Comparison of ENCODE assay signal across 17 cellular contexts in genomic region chr6:3712827-3713226, GRCh38. TPM values are rescaled to one million over a fixed set of nuclear protein-coding genes. Genes with fewer than 3 reads are reported as not detected.
DNase-seq lines count a peak whose midpoint lies in the region; ATAC-seq and TF ChIP-seq lines count a peak whose summit lies in the region.
"Had no signal": no experiment of that assay in that cellular context is flagged by ENCODE, and none has a peak within 500 bp of the region (broad histone marks: within the 10 kb centered on the region; RNA-seq: fewer than 3 reads in every experiment).

No MANE protein-coding gene starts in this region.

- H2BK15ac ChIP-seq in IMR-90 (ENCODE audit: low read depth, low read length): no peak overlapping the region

- no peaks in the 10 kb centered on the region for H3K9me1 ChIP-seq in IMR-90 (ENCODE audit: insufficient read depth, low read length)

- H3K36me3 ChIP-seq in IMR-90 (ENCODE audit: control insufficient read depth, insufficient read depth, low read length) (no peaks in the 10 kb centered on the region), stomach (no peaks in the 10 kb centered on the region)

- in situ Hi-C loops in IMR-90 (cut with MboI; ENCODE audit: low sequenced_read_pairs): no loop called here
- in situ Hi-C loops in GM13976 (cut with MboI; ENCODE audit: low sequenced_read_pairs, unreplicated experiment): no loop called here

- POLR2A ChIA-PET in IMR-90 (lab: Charles Lee; ENCODE audit: unreplicated experiment): no interaction called here

- no peak overlapping the region for H3K4ac ChIP-seq in IMR-90 (ENCODE audit: low read depth, low read length)

- no peak overlapping the region for H3K18ac ChIP-seq in IMR-90 (ENCODE audit: low read depth, low read length)

- H3K9me3 ChIP-seq in IMR-90 (ENCODE audit: control insufficient read depth, insufficient read depth, low read length) (peaks cover 4% of the 10 kb centered on the region), stomach (peaks cover 0 to 6% (median 3%) of the 10 kb centered on the region in 4 donors)

- TF ChIP-seq CTCF in IMR-90 (conservative IDR thresholded peaks at IDR 0.05; ENCODE audit: low read depth, low read length): no peak
- TF ChIP-seq CTCF in chondrocyte (IDR thresholded peaks at IDR 0.05): no peak
- no peak for TF ChIP-seq CTCF in stomach (IDR thresholded peaks at IDR 0.05)
- TF ChIP-seq CTCF in GM13976 (IDR thresholded peaks at IDR 0.05; ENCODE audit: borderline replicate concordance, control extremely low read depth, extremely low read depth, insufficient read depth, missing control alignments): no peak

- 0 out of 2 replicates have a peak overlapping the region, but pooled peaks have one; percentile 3 for H3K56ac ChIP-seq in IMR-90 (ENCODE audit: extremely low read depth, insufficient read depth, low read length)

- H3K27me3 ChIP-seq in IMR-90 (ENCODE audit: control insufficient read depth, insufficient read depth, low read length): no peaks in the 10 kb centered on the region
- H3K27me3 ChIP-seq in stomach: no peaks in the 10 kb centered on the region

- H3K4me1 ChIP-seq in IMR-90 (ENCODE audit: control insufficient read depth, insufficient read depth, low read length): no peaks in the 10 kb centered on the region; the same call in 1 of the 2 replicates
- peaks cover 11 to 30% (median 16%) of the 10 kb centered on the region in 4 donors for H3K4me1 ChIP-seq in stomach

- dilution Hi-C loops in IMR-90 (cut with HindIII; ENCODE audit: low sequenced_read_pairs, unreplicated experiment): no loop called here

- H3K79me1 ChIP-seq in IMR-90 (ENCODE audit: low read depth in 1 of 2, low read length in 2 of 2): no peaks in the 10 kb centered on the region; a peak in 1 of 4 replicates

- no peak overlapping the region for H2AK5ac ChIP-seq in IMR-90 (ENCODE audit: low read depth, low read length)

- DNase-seq in IMR-90 (no peak), chondrocyte (ENCODE audit: low spot score) (no peak), mucosa of gallbladder (ENCODE audit: low spot score) (peak; percentile 47), stomach (peak; percentile 59), DMS79 (lab: John Stamatoyannopoulos, UW) (no peak), GM13976 (ENCODE audit: low spot score) (no peak)
- DNase-seq: ACHN, C1 segment of cervical spinal cord, DMS79 treated with DMSO at 0.1 percent for 48 hours, H9, KBM-7, MV-4-11, NCI-H1694 treated with DMSO at 0.1 percent for 48 hours, NCI-H748 treated with DMSO at 0.1 percent for 48 hours, Right ventricle myocardium superior had no signal

- no peak overlapping the region for H3K23ac ChIP-seq in IMR-90 (ENCODE audit: low read depth, low read length)

- intact Hi-C loops in IMR-90 (cut with micrococcal nuclease): no loop called here
- intact Hi-C loops in stomach (cut with DNase I; ENCODE audit: low total_unique reads): no loop called here

- no peaks in the 10 kb centered on the region for H4K20me1 ChIP-seq in IMR-90 (ENCODE audit: insufficient read depth, low read length)

- no peak overlapping the region for H3K4me2 ChIP-seq in IMR-90 (ENCODE audit: low read depth, low read length)

- no peaks in the 10 kb centered on the region for H3K27me3 Mint-ChIP-seq in chondrocyte (ENCODE audit: low read depth)

- ATAC-seq in IMR-90 (ENCODE audit: low read depth) (0 out of 2 replicates have a peak, but pooled peaks have one; percentile 11), HG03571 (IDR thresholded peaks at IDR 0.05; ENCODE audit: unreplicated experiment) (no peak)

- TF ChIP-seq EP300 in stomach (IDR thresholded peaks at IDR 0.05): no peak

- no peaks in the 10 kb centered on the region for H3K9me3 Mint-ChIP-seq in chondrocyte (ENCODE audit: low read depth)

- H4K8ac ChIP-seq in IMR-90 (ENCODE audit: low read depth in 2 of 2, low read length in 2 of 2): no peak overlapping the region

- H3K27ac ChIP-seq in IMR-90 (ENCODE audit: insufficient read depth, low read length) (no peak overlapping the region), stomach (peak overlapping the region in 3 of 5 donors; percentile 11 to 56 (median 43))

- no CpG with 5 or more reads among the region's 2 CpGs for WGBS in IMR-90 (ENCODE audit: extremely low coverage in 2 of 2, insufficient read length in 1 of 2), 2 experiments
- 28 to 61% (median 40%) methylated on average over 2 of the region's 2 CpGs for WGBS in stomach, 5 donors

- H3K27ac Mint-ChIP-seq in chondrocyte (ENCODE audit: unreplicated experiment): peak overlapping the region; percentile 88

- H3K9ac ChIP-seq in IMR-90 (ENCODE audit: low read depth, low read length): no peak overlapping the region

- H3K4me1 Mint-ChIP-seq in chondrocyte (ENCODE audit: low read depth): peaks cover 38% of the 10 kb centered on the region
- H3K4me1 Mint-ChIP-seq: H9 had no signal

- TF ChIP-seq POLR2A in IMR-90 (IDR thresholded peaks at IDR 0.05; ENCODE audit: low read depth, low read length) (no peak), stomach (IDR thresholded peaks at IDR 0.05) (no peak)

- no peak for TF ChIP-seq RAD21 in IMR-90 (IDR thresholded peaks at IDR 0.05; ENCODE audit: low read length)

- H2AFZ ChIP-seq in IMR-90 (replicated peaks; ENCODE audit: low read length, poor library complexity): no peak overlapping the region

- CTCF ChIA-PET in IMR-90 (lab: Yijun Ruan, JAX): no interaction called here

- no peak overlapping the region for H2BK120ac ChIP-seq in IMR-90 (ENCODE audit: low read depth, low read length)

- no TSS peak for BruUV-seq in IMR-90 (replicated peaks; lab: Mats Ljungman, UMichigan)

- no peak overlapping the region for H3K14ac ChIP-seq in IMR-90 (replicated peaks; ENCODE audit: low read depth, low read length)

- no peak overlapping the region for H2BK5ac ChIP-seq in IMR-90 (ENCODE audit: low read depth, low read length, poor library complexity, severe bottlenecking)

- H2AK9ac ChIP-seq in IMR-90 (replicated peaks; ENCODE audit: low read depth, low read length, poor library complexity): no peak overlapping the region

- no peak overlapping the region for H2BK20ac ChIP-seq in IMR-90 (ENCODE audit: low read depth, low read length)

- no peak overlapping the region for H4K5ac ChIP-seq in IMR-90 (ENCODE audit: low read depth, low read length)

- H3K4me3 Mint-ChIP-seq in chondrocyte (ENCODE audit: unreplicated experiment): no peak overlapping the region
- H3K4me3 Mint-ChIP-seq: H9 had no signal

- no peak overlapping the region for H3K4me3 ChIP-seq in IMR-90 (ENCODE audit: insufficient read depth, low read depth, low read length)
- no peak overlapping the region for H3K4me3 ChIP-seq in stomach

- peaks cover 14% of the 10 kb centered on the region for H3K36me3 Mint-ChIP-seq in chondrocyte (ENCODE audit: low read depth)

- no peak overlapping the region for H4K91ac ChIP-seq in IMR-90 (ENCODE audit: insufficient read depth, low read depth, low read length)

TF ChIP-seq in IMR-90, 13 proteins besides CTCF, POLR2A, EP300 and RAD21:
- no peak for TF ChIP-seq SMC3 (IDR thresholded peaks at IDR 0.05; ENCODE audit: low read depth, low read length)
- TF ChIP-seq NFE2L2 (IDR thresholded peaks at IDR 0.05; ENCODE audit: low read depth, low read length): no peak
- TF ChIP-seq, protein P1, sequence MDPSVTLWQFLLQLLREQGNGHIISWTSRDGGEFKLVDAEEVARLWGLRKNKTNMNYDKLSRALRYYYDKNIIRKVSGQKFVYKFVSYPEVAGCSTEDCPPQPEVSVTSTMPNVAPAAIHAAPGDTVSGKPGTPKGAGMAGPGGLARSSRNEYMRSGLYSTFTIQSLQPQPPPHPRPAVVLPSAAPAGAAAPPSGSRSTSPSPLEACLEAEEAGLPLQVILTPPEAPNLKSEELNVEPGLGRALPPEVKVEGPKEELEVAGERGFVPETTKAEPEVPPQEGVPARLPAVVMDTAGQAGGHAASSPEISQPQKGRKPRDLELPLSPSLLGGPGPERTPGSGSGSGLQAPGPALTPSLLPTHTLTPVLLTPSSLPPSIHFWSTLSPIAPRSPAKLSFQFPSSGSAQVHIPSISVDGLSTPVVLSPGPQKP (IDR thresholded peaks at IDR 0.05; ENCODE audit: borderline replicate concordance, low read depth, low read length): no peak
- TF ChIP-seq RCOR1 (IDR thresholded peaks at IDR 0.05; ENCODE audit: insufficient replicate concordance, low read length): no peak
- TF ChIP-seq CEBPB (IDR thresholded peaks at IDR 0.05; ENCODE audit: low read depth, low read length): no peak
- TF ChIP-seq FOS (IDR thresholded peaks at IDR 0.05; ENCODE audit: low read depth, low read length): no peak
- TF ChIP-seq MAZ (IDR thresholded peaks at IDR 0.05; ENCODE audit: borderline replicate concordance, low read depth, low read length): no peak
- no peak for TF ChIP-seq MXI1 (IDR thresholded peaks at IDR 0.05; ENCODE audit: borderline replicate concordance, low read depth, low read length)
- TF ChIP-seq RFX5 (IDR thresholded peaks at IDR 0.05; ENCODE audit: low read depth, low read length): no peak
- no peak for TF ChIP-seq CHD1 (IDR thresholded peaks at IDR 0.05; ENCODE audit: low read depth, low read length)
- TF ChIP-seq MAFK (IDR thresholded peaks at IDR 0.05; ENCODE audit: low read depth, low read length): no peak
- TF ChIP-seq BHLHE40 (IDR thresholded peaks at IDR 0.05; ENCODE audit: low read depth, low read length): no peak

RNA-seq across cellular contexts. Expression of gene PXDC1, which starts 38.7 kb away (rescaled TPM):
- 66.4 and 72.2 TPM in 2 replicates for total RNA-seq in IMR-90 (2012; rRNA removed)
- 56.7 and 63.3 TPM in 2 replicates for polyA plus RNA-seq in IMR-90 (2012; rRNA removed)
- polyA plus RNA-seq in IMR-90 (2012; cell fraction: cytosol; rRNA removed): 42.0 and 49.1 TPM in 2 replicates
- 40.5 and 49.4 TPM in 2 replicates for polyA plus RNA-seq in IMR-90 (2012; cell fraction: nucleus; rRNA removed; ENCODE audit: low replicate concordance)
- 191 to 231 TPM (median 222 TPM) in 3 replicates for total RNA-seq in chondrocyte
- total RNA-seq in mucosa of gallbladder: 48.4 TPM
- total RNA-seq in stomach: 10 to 100 TPM in 4 of 5 donors, 1 to 10 TPM in 1; 1.2 to 90.1 (median 74.1) TPM
- 10 to 100 TPM; 23.2 to 36.8 (median 29.0) TPM for polyA plus RNA-seq in stomach
- total RNA-seq: OCI-LY7 had no signal

Comparison
In these comparisons a context has a peak if more than half of its experiments do, and no peak if none do; other contexts are left out.
1. DNase-seq: peak in mucosa of gallbladder (single experiment) and stomach (single experiment); none in IMR-90 (single experiment), chondrocyte (single experiment), DMS79 (single experiment) and GM13976 (single experiment).